ENCODE assay signal across 19 cellular contexts in the genomic region with DNA sequence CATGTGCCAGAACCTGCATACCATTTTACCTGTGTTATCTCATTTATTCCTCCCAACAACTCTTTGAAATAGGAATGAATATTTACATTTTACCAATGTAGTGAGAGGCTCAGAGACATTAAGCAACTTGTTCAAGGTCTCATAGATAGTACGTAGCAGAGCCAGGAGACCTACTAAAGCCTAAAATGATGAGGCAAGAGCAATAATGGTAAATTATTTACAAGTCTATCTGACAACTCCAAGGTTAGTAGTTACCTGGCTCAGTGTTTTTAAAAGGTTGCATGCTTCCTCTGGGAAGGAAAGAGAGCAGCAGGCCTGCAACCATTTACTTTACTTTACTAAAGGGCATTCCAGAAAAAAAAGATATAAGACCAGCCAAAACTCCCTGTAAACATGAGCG.
DNase-seq lines count a peak whose midpoint lies in the region; ATAC-seq, FAIRE-seq and TF ChIP-seq lines count a peak whose summit lies in the region.
"Had no signal": no experiment of that assay in that cellular context is flagged by ENCODE, and none has a peak within 500 bp of the region (broad histone marks: within the 10 kb centered on the region; RNA-seq: fewer than 3 reads in every experiment).

No MANE protein-coding gene starts in this region.

- H3K79me2 ChIP-seq in hepatocyte (no peaks in the 10 kb centered on the region), HepG2 (ENCODE audit: insufficient read depth, low read length) (no peaks in the 10 kb centered on the region)

- no peaks in the 10 kb centered on the region for H3K27me3 ChIP-seq in hepatocyte
- no peaks in the 10 kb centered on the region for H3K27me3 ChIP-seq in HepG2 (ENCODE audit: control insufficient read depth in 1 of 2, insufficient read depth in 2 of 2, low read length in 2 of 2)

- no peaks in the 10 kb centered on the region for H4K20me1 ChIP-seq in hepatocyte (ENCODE audit: insufficient read depth, poor library complexity, severe bottlenecking)
- no peaks in the 10 kb centered on the region for H4K20me1 ChIP-seq in HepG2 (ENCODE audit: insufficient read depth, low read length)

- H3K9me3 ChIP-seq in hepatocyte (ENCODE audit: low read depth) (no peaks in the 10 kb centered on the region), HepG2 (ENCODE audit: low read length) (no peaks in the 10 kb centered on the region), mucosa of descending colon (peaks cover 6% of the 10 kb centered on the region)
- H3K9me3 ChIP-seq: Caco-2 had no signal

- no peak overlapping the region for H3K4me3 Mint-ChIP-seq in activated T-helper 2 cell treated with anti-CD3 and anti-CD28 coated beads, Interferon-gamma antibody, Interleukin-2, Interleukin-4, amounts not matched to agents 10 μg/mL and 5 μg/mL and 100 μg/mL, durations not matched to agents 14 hours and 24 hours and 36 hours (ENCODE audit: low read depth)
- H3K4me3 Mint-ChIP-seq: CD4-positive, CD25-positive, alpha-beta regulatory T cell; CD8-positive, alpha-beta T cell had no signal

- no TSS peak for BruUV-seq in HepG2 (replicated peaks; lab: Mats Ljungman, UMichigan)

- H3K4me3 ChIP-seq in hepatocyte (no peak overlapping the region), HepG2 (replicated peaks in 1 of 3; ENCODE audit: insufficient read depth in 1 of 3, low read depth in 2 of 3, low read length in 3 of 3) (no peak overlapping the region), mucosa of descending colon (no peak overlapping the region)
- H3K4me3 ChIP-seq: GM23248 had no signal

- TF ChIP-seq EP300 in HepG2 (IDR thresholded peaks at IDR 0.05; ENCODE audit: low read depth in 2 of 2, low read length in 2 of 2), result no peak
- TF ChIP-seq EP300 in HepG2 (CRISPR knock-in tag; IDR thresholded peaks at IDR 0.05; ENCODE audit: borderline replicate concordance), result no peak

- POLR2A ChIA-PET in HepG2 (lab: Yijun Ruan, JAX), result no interaction called here

- DNase-seq in hepatocyte (ENCODE audit: low spot score) (peak; percentile 38), HepG2 (ENCODE audit: low spot score) (peak; percentile 36), mucosa of descending colon (no peak), NCI-H345 treated with DMSO at 0.1 percent for 48 hours (lab: John Stamatoyannopoulos, UW; ENCODE audit: unreplicated experiment) (no peak)
- DNase-seq in activated T-helper 2 cell treated with anti-CD3 and anti-CD28 coated beads, Interferon-gamma antibody, Interleukin-2, Interleukin-4, amounts not matched to agents 10 μg/mL and 5 μg/mL and 100 μg/mL, durations not matched to agents 14 hours and 24 hours and 36 hours (ENCODE audit: low spot score), result no peak
- no peak for DNase-seq in stimulated activated naive CD4-positive, alpha-beta T cell (lab: John Stamatoyannopoulos, UW)
- DNase-seq: Caco-2; CD4-positive, CD25-positive, alpha-beta regulatory T cell; CD8-positive, alpha-beta T cell; DMS153; DND-41; GM23248; H7; HCEC 1CT had no signal

- H3K36me3 ChIP-seq in hepatocyte (replicated peaks; ENCODE audit: insufficient read depth, low read depth), result no peaks in the 10 kb centered on the region
- H3K36me3 ChIP-seq in HepG2 (replicated peaks in 1 of 2; ENCODE audit: control insufficient read depth in 1 of 2, insufficient read depth in 2 of 2, low read length in 2 of 2), result no peaks in the 10 kb centered on the region
- H3K36me3 ChIP-seq in mucosa of descending colon (ENCODE audit: low read depth), result no peaks in the 10 kb centered on the region

- H3K4me2 ChIP-seq in hepatocyte (no peak overlapping the region), HepG2 (ENCODE audit: low read depth, low read length) (no peak overlapping the region)

- H3K9me2 ChIP-seq in hepatocyte (replicated peaks; ENCODE audit: insufficient read depth), result no peaks in the 10 kb centered on the region

- peaks cover 6% of the 10 kb centered on the region for H3K4me1 ChIP-seq in hepatocyte (ENCODE audit: insufficient read depth)
- H3K4me1 ChIP-seq in HepG2 (ENCODE audit: insufficient read depth, low read length), result peaks cover 10% of the 10 kb centered on the region; the same call in 1 of the 2 replicates
- no peaks in the 10 kb centered on the region for H3K4me1 ChIP-seq in mucosa of descending colon (ENCODE audit: low read depth)
- H3K4me1 ChIP-seq: Caco-2 had no signal

- H3K27ac ChIP-seq in hepatocyte, result peak overlapping the region; percentile 64
- H3K27ac ChIP-seq in HepG2 (ENCODE audit: extremely low read length, insufficient read depth, low read length), result no peak overlapping the region
- H3K27ac ChIP-seq: C4-2B, GM23248 had no signal

- H3K27ac Mint-ChIP-seq in activated T-helper 2 cell treated with anti-CD3 and anti-CD28 coated beads, Interferon-gamma antibody, Interleukin-2, Interleukin-4, amounts not matched to agents 10 μg/mL and 5 μg/mL and 100 μg/mL, durations not matched to agents 14 hours and 24 hours and 36 hours, result no peak overlapping the region
- H3K27ac Mint-ChIP-seq: CD4-positive, CD25-positive, alpha-beta regulatory T cell; CD8-positive, alpha-beta T cell had no signal

- WGBS in hepatocyte (ENCODE audit: low lambda C conversion rate, missing lambda C conversion rate), result 59% methylated on average over 2 of the region's 2 CpGs
- 3% methylated on average over 2 of the region's 2 CpGs for WGBS in HepG2 (ENCODE audit: low lambda C conversion rate)

- in situ Hi-C loops in HepG2 (cut with HindIII; ENCODE audit: extremely low pct_ligation_motif_present, low pct_unique_long_range_greater_than_20kb), result no loop called here

- no peak for TF ChIP-seq CTCF in hepatocyte (IDR thresholded peaks at IDR 0.05; ENCODE audit: poor library complexity)
- TF ChIP-seq CTCF in HepG2 (CRISPR knock-in tag; IDR thresholded peaks at IDR 0.05), result no peak
- no peak for TF ChIP-seq CTCF in mucosa of descending colon (IDR thresholded peaks at IDR 0.05)

- TF ChIP-seq RAD21 in HepG2 (CRISPR knock-in tag; IDR thresholded peaks at IDR 0.05), result no peak

- TF ChIP-seq POLR2A in HepG2 (IDR thresholded peaks at IDR 0.05; ENCODE audit: insufficient read depth in 1 of 2, low read depth in 2 of 2, low read length in 2 of 2), result no peak

- no peaks in the 10 kb centered on the region for H3K9me3 Mint-ChIP-seq in activated T-helper 2 cell treated with anti-CD3 and anti-CD28 coated beads, Interferon-gamma antibody, Interleukin-2, Interleukin-4, amounts not matched to agents 10 μg/mL and 5 μg/mL and 100 μg/mL, durations not matched to agents 14 hours and 24 hours and 36 hours
- H3K9me3 Mint-ChIP-seq: CD8-positive, alpha-beta T cell had no signal

- no peaks in the 10 kb centered on the region for H3K27me3 Mint-ChIP-seq in activated T-helper 2 cell treated with anti-CD3 and anti-CD28 coated beads, Interferon-gamma antibody, Interleukin-2, Interleukin-4, amounts not matched to agents 10 μg/mL and 5 μg/mL and 100 μg/mL, durations not matched to agents 14 hours and 24 hours and 36 hours (ENCODE audit: low read depth)
- H3K27me3 Mint-ChIP-seq: CD4-positive, CD25-positive, alpha-beta regulatory T cell had no signal

- no peak overlapping the region for H3K9ac ChIP-seq in HepG2 (ENCODE audit: insufficient read depth, low read depth, low read length)
- H3K9ac ChIP-seq: GM23248 had no signal

- FAIRE-seq in HepG2 (lab: Jason Lieb, UNC), result no peak
- FAIRE-seq: G401.6, GM12892, H1 had no signal

- intact Hi-C loops in HepG2 (cut with micrococcal nuclease; ENCODE audit: unreplicated experiment) (no loop called here), mucosa of descending colon (cut with DNase I, micrococcal nuclease) (no loop called here)
- intact Hi-C loops in activated T-helper 2 cell treated with anti-CD3 and anti-CD28 coated beads, Interferon-gamma antibody, Interleukin-2, Interleukin-4, amounts not matched to agents 10 μg/mL and 5 μg/mL and 100 μg/mL, durations not matched to agents 14 hours and 24 hours and 36 hours (cut with micrococcal nuclease), result no loop called here

- no peaks in the 10 kb centered on the region for H3K4me1 Mint-ChIP-seq in activated T-helper 2 cell treated with anti-CD3 and anti-CD28 coated beads, Interferon-gamma antibody, Interleukin-2, Interleukin-4, amounts not matched to agents 10 μg/mL and 5 μg/mL and 100 μg/mL, durations not matched to agents 14 hours and 24 hours and 36 hours (ENCODE audit: low read depth)
- H3K4me1 Mint-ChIP-seq: CD4-positive, CD25-positive, alpha-beta regulatory T cell had no signal

- CTCF ChIA-PET in HepG2 (lab: Yijun Ruan, JAX; ENCODE audit: low intra/inter-chr PET ratio, low total read pairs), result no interaction called here

- ATAC-seq in HepG2 (peak; percentile 90), mucosa of descending colon (peak; percentile 34), HG02588 (IDR thresholded peaks at IDR 0.05; ENCODE audit: unreplicated experiment) (no peak)
- ATAC-seq: CD8-positive, alpha-beta T cell had no signal

- H2AFZ ChIP-seq in hepatocyte (no peak overlapping the region), HepG2 (ENCODE audit: low read length) (no peak overlapping the region)
- H2AFZ ChIP-seq: GM23248 had no signal

- no peaks in the 10 kb centered on the region for H3K36me3 Mint-ChIP-seq in activated T-helper 2 cell treated with anti-CD3 and anti-CD28 coated beads, Interferon-gamma antibody, Interleukin-2, Interleukin-4, amounts not matched to agents 10 μg/mL and 5 μg/mL and 100 μg/mL, durations not matched to agents 14 hours and 24 hours and 36 hours (ENCODE audit: low read depth)
- H3K36me3 Mint-ChIP-seq: CD4-positive, CD25-positive, alpha-beta regulatory T cell; CD8-positive, alpha-beta T cell had no signal

TF ChIP-seq in HepG2, 621 proteins besides CTCF, POLR2A, EP300 and RAD21 (continues in another document):
- peak; percentile 80 for TF ChIP-seq ZKSCAN1 (IDR thresholded peaks at IDR 0.05; ENCODE audit: low read length)
- no peak for TF ChIP-seq NFIB (CRISPR knock-in tag; IDR thresholded peaks at IDR 0.05; ENCODE audit: borderline replicate concordance)
- TF ChIP-seq CEBPG (CRISPR knock-in tag; IDR thresholded peaks at IDR 0.05), result peak; percentile 61
- peak; percentile 72; the same call in 1 of the 2 replicates for TF ChIP-seq CEBPB (IDR thresholded peaks at IDR 0.05; ENCODE audit: borderline replicate concordance, low read depth, low read length)
- no peak for TF ChIP-seq ZNF329 (CRISPR knock-in tag; IDR thresholded peaks at IDR 0.05; ENCODE audit: low read depth)
- TF ChIP-seq ZNF7 (CRISPR knock-in tag; IDR thresholded peaks at IDR 0.05), result peak; percentile 86
- peak; percentile 39; the same call in 1 of the 2 replicates for TF ChIP-seq ATF2 (CRISPR knock-in tag; IDR thresholded peaks at IDR 0.05)

Comparison
In these comparisons a context has a peak if more than half of its experiments do, and no peak if none do; other contexts are left out.
1. DNase-seq: peak in hepatocyte (single experiment) and HepG2 (single experiment); none in mucosa of descending colon (0 of 3), activated T-helper 2 cell treated with anti-CD3 and anti-CD28 coated beads, Interferon-gamma antibody, Interleukin-2, Interleukin-4, amounts not matched to agents 10 μg/mL and 5 μg/mL and 100 μg/mL, durations not matched to agents 14 hours and 24 hours and 36 hours (single experiment), NCI-H345 treated with DMSO at 0.1 percent for 48 hours (single experiment) and stimulated activated naive CD4-positive, alpha-beta T cell (0 of 6).